ENCODE assay signal across 15 cellular contexts in genomic region chr7:100720320-100720644, GRCh38. TPM values are rescaled to one million over a fixed set of nuclear protein-coding genes. Genes with fewer than 3 reads are reported as not detected.
DNase-seq lines count a peak whose midpoint lies in the region; ATAC-seq and TF ChIP-seq lines count a peak whose summit lies in the region.
"Had no signal": no experiment of that assay in that cellular context is flagged by ENCODE, and none has a peak within 500 bp of the region (broad histone marks: within the 10 kb centered on the region; RNA-seq: fewer than 3 reads in every experiment).

Gene EPO (plus strand): TSS chr7:100720468. CDS start chr7:100720981, 513 bp downstream.

- H3K79me1 ChIP-seq in trophoblast cell (ENCODE audit: low read length) = no peaks in the 10 kb centered on the region

- no peak within 1 kb of the TSS for H3K23ac ChIP-seq in trophoblast cell (ENCODE audit: low read length)

- H4K12ac ChIP-seq in trophoblast cell (ENCODE audit: low read depth, low read length) = no peak within 1 kb of the TSS

- H2BK120ac ChIP-seq in trophoblast cell (ENCODE audit: insufficient read depth, low read length, poor library complexity) = no peak within 1 kb of the TSS

- DNase-seq in trophoblast cell (no peak), NCI-H1436 (lab: John Stamatoyannopoulos, UW) (no peak)
- no peak for DNase-seq in effector memory CD4-positive, alpha-beta T cell
- DNase-seq in effector CD8-positive, alpha-beta T cell (lab: John Stamatoyannopoulos, UW) = no peak
- DNase-seq: activated CD4-positive, alpha-beta T cell treated with anti-CD3 and anti-CD28 coated beads, Interleukin-2, amount 50 U/mL, for 1 hour; body of pancreas; CD4-positive, CD25-positive, alpha-beta regulatory T cell; NCI-H2227 treated with DMSO at 0.1 percent for 48 hours; psoas muscle; stimulated activated CD4-positive, alpha-beta T cell treated with anti-CD3 and anti-CD28 coated beads, Interleukin-4, amount 100 ng/mL, for 1 hour had no signal

- H3K4me3 ChIP-seq in BLaER1 treated with 17β-estradiol and CSF1 and Interleukin-3, amounts not matched to agents 10 nM and 100 nM = peak within 1 kb of the TSS in 4 of 10 experiments; percentile 17 to 57 (median 30); a peak in 3 of 20 replicates
- peak within 1 kb of the TSS; percentile 37 for H3K4me3 ChIP-seq in iPS-11a (ENCODE audit: low read depth, low read length)
- H3K4me3 ChIP-seq in trophoblast cell (ENCODE audit: low read depth, low read length) = no peak within 1 kb of the TSS
- H3K4me3 ChIP-seq in effector memory CD4-positive, alpha-beta T cell (ENCODE audit: insufficient read depth, low read depth, low read length, poor library complexity, severe bottlenecking) = no peak within 1 kb of the TSS
- H3K4me3 ChIP-seq: body of pancreas, psoas muscle had no signal

- H3K79me2 ChIP-seq in trophoblast cell (ENCODE audit: control insufficient read depth, insufficient read depth, low read length, poor library complexity) = no peaks in the 10 kb centered on the region

- H3K4me1 ChIP-seq in BLaER1 treated with 17β-estradiol and CSF1 and Interleukin-3, amounts not matched to agents 10 nM and 100 nM = peaks cover 0 to 21% (median 11%) of the 10 kb centered on the region in 10 experiments; a peak in 13 of 20 replicates
- H3K4me1 ChIP-seq in trophoblast cell (ENCODE audit: control insufficient read depth in 1 of 2, insufficient read depth in 2 of 2, low read length in 2 of 2) = peaks cover 4 to 7% of the 10 kb centered on the region in 2 experiments
- H3K4me1 ChIP-seq in effector memory CD4-positive, alpha-beta T cell (ENCODE audit: control insufficient read depth, insufficient read depth, low read length, poor library complexity, severe bottlenecking) = no peaks in the 10 kb centered on the region
- H3K4me1 ChIP-seq: psoas muscle had no signal

- no CpG with 5 or more reads among the region's 19 CpGs for WGBS in trophoblast cell (ENCODE audit: extremely low coverage, insufficient coverage, insufficient read length)

- H4K20me1 ChIP-seq in BLaER1 treated with 17β-estradiol and CSF1 and Interleukin-3, amounts not matched to agents 10 nM and 100 nM = peaks cover 0 to 8% (median 0%) of the 10 kb centered on the region in 11 experiments; a peak in 1 of 22 replicates

- no peak within 1 kb of the TSS for H4K8ac ChIP-seq in trophoblast cell (ENCODE audit: low read depth, low read length)

- no peak within 1 kb of the TSS for H3K14ac ChIP-seq in trophoblast cell (ENCODE audit: low read length)

- peak within 1 kb of the TSS; percentile 47 to 73 (median 59); a peak in 21 of 22 replicates for H3K4me2 ChIP-seq in BLaER1 treated with 17β-estradiol and CSF1 and Interleukin-3, amounts not matched to agents 10 nM and 100 nM
- peak within 1 kb of the TSS; percentile 38 for H3K4me2 ChIP-seq in trophoblast cell (ENCODE audit: low read length)

- ATAC-seq in SK-N-SH treated with all-trans-retinoic acid at 6 μM for 48 hours (peak; percentile 18), GM18517 (IDR thresholded peaks at IDR 0.05; ENCODE audit: unreplicated experiment) (no peak)
- ATAC-seq: body of pancreas, heart left ventricle, psoas muscle had no signal

- no peak within 1 kb of the TSS for H4K91ac ChIP-seq in trophoblast cell (ENCODE audit: low read depth, low read length)

- H3K36me3 ChIP-seq in BLaER1 treated with 17β-estradiol and CSF1 and Interleukin-3, amounts not matched to agents 10 nM and 100 nM = no peaks in the 10 kb centered on the region
- H3K36me3 ChIP-seq in trophoblast cell (ENCODE audit: control insufficient read depth in 1 of 2, insufficient read depth in 2 of 2, low read length in 2 of 2) = no peaks in the 10 kb centered on the region
- H3K36me3 ChIP-seq in effector memory CD4-positive, alpha-beta T cell (ENCODE audit: control insufficient read depth, insufficient read depth, low read length) = no peaks in the 10 kb centered on the region
- H3K36me3 ChIP-seq: heart left ventricle had no signal

- H3K9me3 ChIP-seq in BLaER1 treated with 17β-estradiol and CSF1 and Interleukin-3, amounts not matched to agents 10 nM and 100 nM (replicated peaks in 1 of 11) = peaks cover 0 to 17% (median 10%) of the 10 kb centered on the region in 11 experiments; a peak in 14 of 22 replicates
- H3K9me3 ChIP-seq in trophoblast cell (ENCODE audit: insufficient read depth, low read depth, low read length) = peaks cover 9% of the 10 kb centered on the region
- no peaks in the 10 kb centered on the region for H3K9me3 ChIP-seq in effector memory CD4-positive, alpha-beta T cell (ENCODE audit: control insufficient read depth, low read length)
- H3K9me3 ChIP-seq: body of pancreas, heart left ventricle, psoas muscle had no signal

- no peak within 1 kb of the TSS for H3K27ac ChIP-seq in BLaER1 treated with 17β-estradiol and CSF1 and Interleukin-3, amounts not matched to agents 10 nM and 100 nM
- H3K27ac ChIP-seq in trophoblast cell (ENCODE audit: low read depth, low read length) = no peak within 1 kb of the TSS
- H3K27ac ChIP-seq in effector memory CD4-positive, alpha-beta T cell (ENCODE audit: insufficient read depth, low read length, poor library complexity, severe bottlenecking) = no peak within 1 kb of the TSS
- H3K27ac ChIP-seq: body of pancreas, heart left ventricle, psoas muscle had no signal

- H3K27me3 ChIP-seq in BLaER1 treated with 17β-estradiol and CSF1 and Interleukin-3, amounts not matched to agents 10 nM and 100 nM = peaks cover 27 to 50% (median 44%) of the 10 kb centered on the region in 11 experiments
- H3K27me3 ChIP-seq in trophoblast cell (ENCODE audit: insufficient read depth, low read length) = peaks cover 21% of the 10 kb centered on the region
- no peaks in the 10 kb centered on the region for H3K27me3 ChIP-seq in effector memory CD4-positive, alpha-beta T cell (replicated peaks; ENCODE audit: control insufficient read depth, insufficient read depth, low read length, poor library complexity, severe bottlenecking)
- H3K27me3 ChIP-seq: body of pancreas had no signal

- no peak within 1 kb of the TSS for H2AFZ ChIP-seq in trophoblast cell (ENCODE audit: insufficient read depth, low read length, poor library complexity)

- peak within 1 kb of the TSS in 1 of 11 experiments; percentile 13; a peak in 1 of 22 replicates for H3K9ac ChIP-seq in BLaER1 treated with 17β-estradiol and CSF1 and Interleukin-3, amounts not matched to agents 10 nM and 100 nM
- H3K9ac ChIP-seq in trophoblast cell (ENCODE audit: low read length) = no peak within 1 kb of the TSS

- H2BK12ac ChIP-seq in trophoblast cell (ENCODE audit: low read length) = no peak within 1 kb of the TSS

- no peak within 1 kb of the TSS for H2BK5ac ChIP-seq in trophoblast cell (ENCODE audit: low read depth, low read length, poor library complexity)

- H3K18ac ChIP-seq in trophoblast cell (ENCODE audit: low read length) = no peak within 1 kb of the TSS

- no peak within 1 kb of the TSS for H3K4ac ChIP-seq in trophoblast cell (ENCODE audit: low read depth, low read length)

- no peak within 1 kb of the TSS for H2AK5ac ChIP-seq in trophoblast cell (ENCODE audit: low read length)

TF ChIP-seq in SK-N-SH treated with all-trans-retinoic acid at 6 μM for 48 hours, 23 proteins besides CTCF, POLR2A, EP300 and RAD21:
- no peak for TF ChIP-seq SNAI2 (CRISPR knock-in tag; IDR thresholded peaks at IDR 0.05)
- no peak for TF ChIP-seq RARB (CRISPR knock-in tag; IDR thresholded peaks at IDR 0.05)
- no peak for TF ChIP-seq PATZ1 (CRISPR knock-in tag; IDR thresholded peaks at IDR 0.05; ENCODE audit: borderline replicate concordance)
- TF ChIP-seq ZFP30 (CRISPR knock-in tag; IDR thresholded peaks at IDR 0.05) = no peak
TF ChIP-seq in SK-N-SH treated with all-trans-retinoic acid at 6 μM for 48 hours: peak in this region for 0.

RNA-seq across cellular contexts. Expression of gene EPO, which starts in this region (rescaled TPM):
- 0.48 and 0.65 TPM in 2 replicates for polyA plus RNA-seq in trophoblast cell (2013)
- polyA plus RNA-seq: heart left ventricle, psoas muscle had no signal
